ENCODE assay signal across 14 cellular contexts in genomic region chr17:37438141-37438540, GRCh38. TPM values are rescaled to one million over a fixed set of nuclear protein-coding genes. Genes with fewer than 3 reads are reported as not detected.
DNase-seq lines count a peak whose midpoint lies in the region; ATAC-seq and TF ChIP-seq lines count a peak whose summit lies in the region.
"Had no signal": no experiment of that assay in that cellular context is flagged by ENCODE, and none has a peak within 500 bp of the region (broad histone marks: within the 10 kb centered on the region; RNA-seq: fewer than 3 reads in every experiment).

No MANE protein-coding gene starts in this region.

- no peak overlapping the region for H3K27ac ChIP-seq in WERI-Rb-1
- H3K27ac ChIP-seq: BLaER1 treated with 17β-estradiol and CSF1 and Interleukin-3, amounts not matched to agents 10 nM and 100 nM; SJSA1; upper lobe of left lung had no signal

- ATAC-seq in HG02852 (IDR thresholded peaks at IDR 0.05; ENCODE audit: unreplicated experiment): no peak

- DNase-seq in BE2C (no peak), HT-29 (ENCODE audit: low spot score) (peak; percentile 27), astrocyte of the cerebellum (ENCODE audit: low read depth) (no peak), kidney epithelial cell (ENCODE audit: low read depth) (no peak), WERI-Rb-1 (no peak), A172 (ENCODE audit: low spot score) (no peak)
- DNase-seq in stimulated activated naive CD4-positive, alpha-beta T cell treated with Interleukin-2 at 50 U/mL for 16 hours (lab: John Stamatoyannopoulos, UW): no peak
- DNase-seq: activated CD8-positive, alpha-beta memory T cell treated with anti-CD3 and anti-CD28 coated beads for 24 hours; activated naive CD4-positive, alpha-beta T cell; NCI-H2081 treated with DMSO at 0.1 percent for 48 hours; upper lobe of left lung had no signal

- H3K36me3 ChIP-seq in BE2C: peaks cover 35% of the 10 kb centered on the region
- no peaks in the 10 kb centered on the region for H3K36me3 ChIP-seq in kidney epithelial cell (ENCODE audit: control insufficient read depth, insufficient read depth, low read length)
- H3K36me3 ChIP-seq in WERI-Rb-1: peaks cover 44% of the 10 kb centered on the region

- no peaks in the 10 kb centered on the region for H3K9me3 ChIP-seq in BE2C
- no peaks in the 10 kb centered on the region for H3K9me3 ChIP-seq in WERI-Rb-1 (ENCODE audit: severe bottlenecking)
- H3K9me3 ChIP-seq: BLaER1 treated with 17β-estradiol and CSF1 and Interleukin-3, amounts not matched to agents 10 nM and 100 nM; SJSA1; upper lobe of left lung had no signal

- TF ChIP-seq CTCF in BE2C (IDR thresholded peaks at IDR 0.05; ENCODE audit: low read depth, low read length) (peak; percentile 36), astrocyte of the cerebellum (IDR thresholded peaks at IDR 0.05; ENCODE audit: low read depth, low read length, missing control alignments) (peak; percentile 13), kidney epithelial cell (IDR thresholded peaks at IDR 0.05; ENCODE audit: insufficient read depth, low read length, poor library complexity, severe bottlenecking) (peak; percentile 6), WERI-Rb-1 (IDR thresholded peaks at IDR 0.05; ENCODE audit: low read depth, low read length) (no peak)

- H3K27me3 ChIP-seq in BE2C (no peaks in the 10 kb centered on the region), kidney epithelial cell (ENCODE audit: control insufficient read depth, insufficient read depth, low read length) (no peaks in the 10 kb centered on the region), WERI-Rb-1 (ENCODE audit: insufficient read depth, low read depth, severe bottlenecking) (no peaks in the 10 kb centered on the region)
- H3K27me3 ChIP-seq: BLaER1 treated with 17β-estradiol and CSF1 and Interleukin-3, amounts not matched to agents 10 nM and 100 nM; SJSA1; upper lobe of left lung had no signal

- no peak overlapping the region for H3K4me3 ChIP-seq in BE2C (ENCODE audit: low read depth, low read length)
- no peak overlapping the region for H3K4me3 ChIP-seq in astrocyte of the cerebellum (ENCODE audit: low read depth, low read length)
- no peak overlapping the region for H3K4me3 ChIP-seq in kidney epithelial cell (ENCODE audit: low read depth, low read length)
- H3K4me3 ChIP-seq in WERI-Rb-1 (ENCODE audit: low read depth, low read length): no peak overlapping the region
- H3K4me3 ChIP-seq: BLaER1 treated with 17β-estradiol and CSF1 and Interleukin-3, amounts not matched to agents 10 nM and 100 nM; SJSA1; upper lobe of left lung had no signal

- no peaks in the 10 kb centered on the region for H3K4me1 ChIP-seq in BE2C
- H3K4me1 ChIP-seq: SJSA1, upper lobe of left lung had no signal

- in situ Hi-C loops in astrocyte of the cerebellum (cut with HindIII; ENCODE audit: low sequenced_read_pairs): no loop called here

RNA-seq across cellular contexts. Expression of gene TADA2A, which starts 31.5 kb away (rescaled TPM):
- polyA plus RNA-seq in BE2C (2012; ENCODE audit: insufficient read depth, insufficient read length, low read depth): 25.0 TPM
- total RNA-seq in HT-29 (2014; rRNA removed; shearing (Covaris generic)): 20.0 and 30.6 TPM in 2 replicates
- total RNA-seq in kidney epithelial cell: 14.5 and 25.1 TPM in 2 replicates
- 27.1 and 29.1 TPM in 2 replicates for total RNA-seq in A172 (2014; rRNA removed; shearing (Covaris generic))

RNA-seq across cellular contexts. Expression of gene ACACA, which starts 31.5 kb away (rescaled TPM):
- polyA plus RNA-seq in BE2C (2012; ENCODE audit: insufficient read depth, insufficient read length, low read depth): 34.2 TPM
- total RNA-seq in HT-29 (2014; rRNA removed; shearing (Covaris generic)): 84.4 and 111 TPM in 2 replicates
- total RNA-seq in kidney epithelial cell: 40.7 and 54.2 TPM in 2 replicates
- total RNA-seq in A172 (2014; rRNA removed; shearing (Covaris generic)): 41.7 and 52.6 TPM in 2 replicates

RNA-seq across cellular contexts. Expression of gene DUSP14, which starts 51.5 kb away (rescaled TPM):
- polyA plus RNA-seq in BE2C (2012; ENCODE audit: insufficient read depth, insufficient read length, low read depth): 35.5 TPM
- 64.2 and 71.4 TPM in 2 replicates for total RNA-seq in HT-29 (2014; rRNA removed; shearing (Covaris generic))
- total RNA-seq in kidney epithelial cell: 42.1 and 45.5 TPM in 2 replicates
- 124 and 151 TPM in 2 replicates for total RNA-seq in A172 (2014; rRNA removed; shearing (Covaris generic))
